Comparison of ENCODE assay signal across 1 cellular context in the genomic region with DNA sequence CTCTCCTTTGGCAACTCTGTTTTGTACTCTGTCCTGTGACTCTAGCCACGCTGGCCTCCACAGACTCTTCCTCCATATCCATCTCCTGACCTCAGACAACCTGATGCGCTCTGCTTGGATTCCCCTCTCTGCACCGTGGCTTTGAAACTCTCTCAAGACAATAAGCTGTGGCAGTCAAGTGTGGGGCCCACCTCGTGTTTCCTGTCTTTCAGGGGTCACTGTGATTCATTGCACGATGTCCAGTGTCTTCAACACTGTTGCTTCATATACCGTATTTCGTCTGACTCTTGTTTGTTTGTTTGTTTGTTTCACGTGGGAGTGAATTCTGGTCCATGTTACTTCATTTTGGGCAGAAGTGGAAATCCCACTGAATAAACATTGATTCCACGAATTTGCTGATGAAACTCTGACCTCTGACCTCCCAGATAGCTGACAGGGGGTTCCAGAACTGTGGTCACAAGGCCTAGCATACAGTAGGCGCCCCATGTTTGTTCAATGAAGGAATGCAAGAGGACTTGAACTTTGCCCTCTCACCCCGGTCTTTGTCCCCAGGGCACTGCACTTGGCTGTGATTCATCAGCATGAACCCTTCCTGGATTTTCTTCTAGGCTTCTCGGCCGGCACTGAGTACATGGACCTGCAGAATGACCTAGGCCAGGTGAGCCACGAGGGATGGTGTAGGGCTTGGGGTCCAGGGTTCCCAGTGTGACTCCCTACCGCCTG.
TF ChIP-seq lines count a peak whose summit lies in the region.

No MANE protein-coding gene starts in this region.

TF ChIP-seq in HepG2, 621 proteins besides CTCF, POLR2A, EP300 and RAD21 (continued from another document and continues in another):
- TF ChIP-seq, protein P1, sequence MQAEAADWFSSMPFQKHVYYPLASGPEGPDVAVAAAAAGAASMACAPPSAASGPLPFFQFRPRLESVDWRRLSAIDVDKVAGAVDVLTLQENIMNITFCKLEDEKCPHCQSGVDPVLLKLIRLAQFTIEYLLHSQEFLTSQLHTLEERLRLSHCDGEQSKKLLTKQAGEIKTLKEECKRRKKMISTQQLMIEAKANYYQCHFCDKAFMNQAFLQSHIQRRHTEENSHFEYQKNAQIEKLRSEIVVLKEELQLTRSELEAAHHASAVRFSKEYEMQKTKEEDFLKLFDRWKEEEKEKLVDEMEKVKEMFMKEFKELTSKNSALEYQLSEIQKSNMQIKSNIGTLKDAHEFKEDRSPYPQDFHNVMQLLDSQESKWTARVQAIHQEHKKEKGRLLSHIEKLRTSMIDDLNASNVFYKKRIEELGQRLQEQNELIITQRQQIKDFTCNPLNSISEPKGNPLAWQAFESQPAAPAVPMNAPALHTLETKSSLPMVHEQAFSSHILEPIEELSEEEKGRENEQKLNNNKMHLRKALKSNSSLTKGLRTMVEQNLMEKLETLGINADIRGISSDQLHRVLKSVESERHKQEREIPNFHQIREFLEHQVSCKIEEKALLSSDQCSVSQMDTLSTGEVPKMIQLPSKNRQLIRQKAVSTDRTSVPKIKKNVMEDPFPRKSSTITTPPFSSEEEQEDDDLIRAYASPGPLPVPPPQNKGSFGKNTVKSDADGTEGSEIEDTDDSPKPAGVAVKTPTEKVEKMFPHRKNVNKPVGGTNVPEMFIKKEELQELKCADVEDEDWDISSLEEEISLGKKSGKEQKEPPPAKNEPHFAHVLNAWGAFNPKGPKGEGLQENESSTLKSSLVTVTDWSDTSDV (CRISPR knock-in tag; IDR thresholded peaks at IDR 0.05), result no peak
- no peak for TF ChIP-seq ZNF841 (CRISPR knock-in tag; IDR thresholded peaks at IDR 0.05; ENCODE audit: borderline replicate concordance)
- no peak for TF ChIP-seq RBM39 (IDR thresholded peaks at IDR 0.05; ENCODE audit: low read depth, low read length, poor library complexity, severe bottlenecking)
- TF ChIP-seq CREB1 (IDR thresholded peaks at IDR 0.05), result no peak
- TF ChIP-seq CREB1 (CRISPR knock-in tag; IDR thresholded peaks at IDR 0.05), result no peak
- TF ChIP-seq, protein P2, sequence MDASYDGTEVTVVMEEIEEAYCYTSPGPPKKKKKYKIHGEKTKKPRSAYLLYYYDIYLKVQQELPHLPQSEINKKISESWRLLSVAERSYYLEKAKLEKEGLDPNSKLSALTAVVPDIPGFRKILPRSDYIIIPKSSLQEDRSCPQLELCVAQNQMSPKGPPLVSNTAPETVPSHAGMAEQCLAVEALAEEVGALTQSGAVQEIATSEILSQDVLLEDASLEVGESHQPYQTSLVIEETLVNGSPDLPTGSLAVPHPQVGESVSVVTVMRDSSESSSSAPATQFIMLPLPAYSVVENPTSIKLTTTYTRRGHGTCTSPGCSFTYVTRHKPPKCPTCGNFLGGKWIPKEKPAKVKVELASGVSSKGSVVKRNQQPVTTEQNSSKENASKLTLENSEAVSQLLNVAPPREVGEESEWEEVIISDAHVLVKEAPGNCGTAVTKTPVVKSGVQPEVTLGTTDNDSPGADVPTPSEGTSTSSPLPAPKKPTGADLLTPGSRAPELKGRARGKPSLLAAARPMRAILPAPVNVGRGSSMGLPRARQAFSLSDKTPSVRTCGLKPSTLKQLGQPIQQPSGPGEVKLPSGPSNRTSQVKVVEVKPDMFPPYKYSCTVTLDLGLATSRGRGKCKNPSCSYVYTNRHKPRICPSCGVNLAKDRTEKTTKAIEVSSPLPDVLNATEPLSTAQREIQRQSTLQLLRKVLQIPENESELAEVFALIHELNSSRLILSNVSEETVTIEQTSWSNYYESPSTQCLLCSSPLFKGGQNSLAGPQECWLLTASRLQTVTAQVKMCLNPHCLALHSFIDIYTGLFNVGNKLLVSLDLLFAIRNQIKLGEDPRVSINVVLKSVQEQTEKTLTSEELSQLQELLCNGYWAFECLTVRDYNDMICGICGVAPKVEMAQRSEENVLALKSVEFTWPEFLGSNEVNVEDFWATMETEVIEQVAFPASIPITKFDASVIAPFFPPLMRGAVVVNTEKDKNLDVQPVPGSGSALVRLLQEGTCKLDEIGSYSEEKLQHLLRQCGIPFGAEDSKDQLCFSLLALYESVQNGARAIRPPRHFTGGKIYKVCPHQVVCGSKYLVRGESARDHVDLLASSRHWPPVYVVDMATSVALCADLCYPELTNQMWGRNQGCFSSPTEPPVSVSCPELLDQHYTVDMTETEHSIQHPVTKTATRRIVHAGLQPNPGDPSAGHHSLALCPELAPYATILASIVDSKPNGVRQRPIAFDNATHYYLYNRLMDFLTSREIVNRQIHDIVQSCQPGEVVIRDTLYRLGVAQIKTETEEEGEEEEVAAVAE (CRISPR knock-in tag; IDR thresholded peaks at IDR 0.05; ENCODE audit: borderline replicate concordance), result no peak
- TF ChIP-seq BRCA1 (CRISPR knock-in tag; IDR thresholded peaks at IDR 0.05), result no peak
- TF ChIP-seq YEATS4 (CRISPR knock-in tag; IDR thresholded peaks at IDR 0.05; ENCODE audit: borderline replicate concordance), result no peak
- no peak for TF ChIP-seq ZNF350 (CRISPR knock-in tag; IDR thresholded peaks at IDR 0.05; ENCODE audit: borderline replicate concordance, low read depth)
- no peak for TF ChIP-seq ZNF510 (CRISPR knock-in tag; IDR thresholded peaks at IDR 0.05; ENCODE audit: low read depth)
- TF ChIP-seq, protein P3, sequence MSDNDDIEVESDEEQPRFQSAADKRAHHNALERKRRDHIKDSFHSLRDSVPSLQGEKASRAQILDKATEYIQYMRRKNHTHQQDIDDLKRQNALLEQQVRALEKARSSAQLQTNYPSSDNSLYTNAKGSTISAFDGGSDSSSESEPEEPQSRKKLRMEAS (IDR thresholded peaks at IDR 0.05), result no peak
- TF ChIP-seq, protein P4, sequence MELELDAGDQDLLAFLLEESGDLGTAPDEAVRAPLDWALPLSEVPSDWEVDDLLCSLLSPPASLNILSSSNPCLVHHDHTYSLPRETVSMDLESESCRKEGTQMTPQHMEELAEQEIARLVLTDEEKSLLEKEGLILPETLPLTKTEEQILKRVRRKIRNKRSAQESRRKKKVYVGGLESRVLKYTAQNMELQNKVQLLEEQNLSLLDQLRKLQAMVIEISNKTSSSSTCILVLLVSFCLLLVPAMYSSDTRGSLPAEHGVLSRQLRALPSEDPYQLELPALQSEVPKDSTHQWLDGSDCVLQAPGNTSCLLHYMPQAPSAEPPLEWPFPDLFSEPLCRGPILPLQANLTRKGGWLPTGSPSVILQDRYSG (CRISPR knock-in tag; IDR thresholded peaks at IDR 0.05), result no peak
- no peak for TF ChIP-seq CAMTA2 (CRISPR knock-in tag; IDR thresholded peaks at IDR 0.05; ENCODE audit: borderline replicate concordance)
- no peak for TF ChIP-seq ZBTB1 (CRISPR knock-in tag; IDR thresholded peaks at IDR 0.05; ENCODE audit: borderline replicate concordance)
- TF ChIP-seq, protein P5, sequence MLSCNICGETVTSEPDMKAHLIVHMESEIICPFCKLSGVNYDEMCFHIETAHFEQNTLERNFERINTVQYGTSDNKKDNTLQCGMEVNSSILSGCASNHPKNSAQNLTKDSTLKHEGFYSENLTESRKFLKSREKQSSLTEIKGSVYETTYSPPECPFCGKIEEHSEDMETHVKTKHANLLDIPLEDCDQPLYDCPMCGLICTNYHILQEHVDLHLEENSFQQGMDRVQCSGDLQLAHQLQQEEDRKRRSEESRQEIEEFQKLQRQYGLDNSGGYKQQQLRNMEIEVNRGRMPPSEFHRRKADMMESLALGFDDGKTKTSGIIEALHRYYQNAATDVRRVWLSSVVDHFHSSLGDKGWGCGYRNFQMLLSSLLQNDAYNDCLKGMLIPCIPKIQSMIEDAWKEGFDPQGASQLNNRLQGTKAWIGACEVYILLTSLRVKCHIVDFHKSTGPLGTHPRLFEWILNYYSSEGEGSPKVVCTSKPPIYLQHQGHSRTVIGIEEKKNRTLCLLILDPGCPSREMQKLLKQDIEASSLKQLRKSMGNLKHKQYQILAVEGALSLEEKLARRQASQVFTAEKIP (CRISPR knock-in tag; IDR thresholded peaks at IDR 0.05; ENCODE audit: borderline replicate concordance), result no peak
- TF ChIP-seq MBNL3 (CRISPR knock-in tag; conservative IDR thresholded peaks at IDR 0.05), result no peak
- TF ChIP-seq LCORL (IDR thresholded peaks at IDR 0.05), result no peak
- TF ChIP-seq LCORL (CRISPR knock-in tag; IDR thresholded peaks at IDR 0.05), result no peak
- peak; percentile 62; the same call in 1 of the 2 replicates for TF ChIP-seq NR2C2 (CRISPR knock-in tag; IDR thresholded peaks at IDR 0.05; ENCODE audit: borderline replicate concordance)
- TF ChIP-seq HNRNPH1 (optimal IDR thresholded peaks at IDR 0.05; ENCODE audit: low read depth, low read length), result no peak
- TF ChIP-seq MIER3 (CRISPR knock-in tag; IDR thresholded peaks at IDR 0.05; ENCODE audit: borderline replicate concordance), result no peak
- TF ChIP-seq ARNT2 (CRISPR knock-in tag; IDR thresholded peaks at IDR 0.05; ENCODE audit: low read depth), result no peak
- no peak for TF ChIP-seq ZFP82 (CRISPR knock-in tag; IDR thresholded peaks at IDR 0.05; ENCODE audit: borderline replicate concordance)
- TF ChIP-seq, protein P6, sequence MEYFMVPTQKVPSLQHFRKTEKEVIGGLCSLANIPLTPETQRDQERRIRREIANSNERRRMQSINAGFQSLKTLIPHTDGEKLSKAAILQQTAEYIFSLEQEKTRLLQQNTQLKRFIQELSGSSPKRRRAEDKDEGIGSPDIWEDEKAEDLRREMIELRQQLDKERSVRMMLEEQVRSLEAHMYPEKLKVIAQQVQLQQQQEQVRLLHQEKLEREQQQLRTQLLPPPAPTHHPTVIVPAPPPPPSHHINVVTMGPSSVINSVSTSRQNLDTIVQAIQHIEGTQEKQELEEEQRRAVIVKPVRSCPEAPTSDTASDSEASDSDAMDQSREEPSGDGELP (IDR thresholded peaks at IDR 0.05; ENCODE audit: borderline replicate concordance, low read depth), result no peak
- TF ChIP-seq ZFY (CRISPR knock-in tag; IDR thresholded peaks at IDR 0.05), result no peak
- peak; percentile 58; the same call in 1 of the 2 replicates for TF ChIP-seq GFI1 (CRISPR knock-in tag; IDR thresholded peaks at IDR 0.05; ENCODE audit: borderline replicate concordance)
- TF ChIP-seq MZF1 (CRISPR knock-in tag; IDR thresholded peaks at IDR 0.05; ENCODE audit: borderline replicate concordance), result no peak
- TF ChIP-seq ZNF251 (CRISPR knock-in tag; IDR thresholded peaks at IDR 0.05), result no peak
- no peak for TF ChIP-seq ZNF616 (CRISPR knock-in tag; IDR thresholded peaks at IDR 0.05; ENCODE audit: low read depth)
- TF ChIP-seq, protein P7, sequence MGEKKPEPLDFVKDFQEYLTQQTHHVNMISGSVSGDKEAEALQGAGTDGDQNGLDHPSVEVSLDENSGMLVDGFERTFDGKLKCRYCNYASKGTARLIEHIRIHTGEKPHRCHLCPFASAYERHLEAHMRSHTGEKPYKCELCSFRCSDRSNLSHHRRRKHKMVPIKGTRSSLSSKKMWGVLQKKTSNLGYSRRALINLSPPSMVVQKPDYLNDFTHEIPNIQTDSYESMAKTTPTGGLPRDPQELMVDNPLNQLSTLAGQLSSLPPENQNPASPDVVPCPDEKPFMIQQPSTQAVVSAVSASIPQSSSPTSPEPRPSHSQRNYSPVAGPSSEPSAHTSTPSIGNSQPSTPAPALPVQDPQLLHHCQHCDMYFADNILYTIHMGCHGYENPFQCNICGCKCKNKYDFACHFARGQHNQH (CRISPR knock-in tag; IDR thresholded peaks at IDR 0.05), result no peak
- no peak for TF ChIP-seq SCMH1 (CRISPR knock-in tag; IDR thresholded peaks at IDR 0.05; ENCODE audit: borderline replicate concordance)
- TF ChIP-seq, protein P8, sequence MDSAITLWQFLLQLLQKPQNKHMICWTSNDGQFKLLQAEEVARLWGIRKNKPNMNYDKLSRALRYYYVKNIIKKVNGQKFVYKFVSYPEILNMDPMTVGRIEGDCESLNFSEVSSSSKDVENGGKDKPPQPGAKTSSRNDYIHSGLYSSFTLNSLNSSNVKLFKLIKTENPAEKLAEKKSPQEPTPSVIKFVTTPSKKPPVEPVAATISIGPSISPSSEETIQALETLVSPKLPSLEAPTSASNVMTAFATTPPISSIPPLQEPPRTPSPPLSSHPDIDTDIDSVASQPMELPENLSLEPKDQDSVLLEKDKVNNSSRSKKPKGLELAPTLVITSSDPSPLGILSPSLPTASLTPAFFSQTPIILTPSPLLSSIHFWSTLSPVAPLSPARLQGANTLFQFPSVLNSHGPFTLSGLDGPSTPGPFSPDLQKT (CRISPR knock-in tag; IDR thresholded peaks at IDR 0.05; ENCODE audit: borderline replicate concordance), result no peak
- TF ChIP-seq, protein P9, sequence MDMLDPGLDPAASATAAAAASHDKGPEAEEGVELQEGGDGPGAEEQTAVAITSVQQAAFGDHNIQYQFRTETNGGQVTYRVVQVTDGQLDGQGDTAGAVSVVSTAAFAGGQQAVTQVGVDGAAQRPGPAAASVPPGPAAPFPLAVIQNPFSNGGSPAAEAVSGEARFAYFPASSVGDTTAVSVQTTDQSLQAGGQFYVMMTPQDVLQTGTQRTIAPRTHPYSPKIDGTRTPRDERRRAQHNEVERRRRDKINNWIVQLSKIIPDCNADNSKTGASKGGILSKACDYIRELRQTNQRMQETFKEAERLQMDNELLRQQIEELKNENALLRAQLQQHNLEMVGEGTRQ (IDR thresholded peaks at IDR 0.05; ENCODE audit: low read depth, low read length), result no peak
- TF ChIP-seq, protein P9 (CRISPR knock-in tag; IDR thresholded peaks at IDR 0.05; ENCODE audit: borderline replicate concordance), result no peak
- no peak for TF ChIP-seq GATAD1 (CRISPR knock-in tag; IDR thresholded peaks at IDR 0.05)
- 0 out of 2 replicates have a peak, but pooled peaks have one; percentile 4 for TF ChIP-seq CEBPB (IDR thresholded peaks at IDR 0.05; ENCODE audit: borderline replicate concordance, low read depth, low read length)
- no peak for TF ChIP-seq SMARCC2 (IDR thresholded peaks at IDR 0.05)
- TF ChIP-seq, protein P10, sequence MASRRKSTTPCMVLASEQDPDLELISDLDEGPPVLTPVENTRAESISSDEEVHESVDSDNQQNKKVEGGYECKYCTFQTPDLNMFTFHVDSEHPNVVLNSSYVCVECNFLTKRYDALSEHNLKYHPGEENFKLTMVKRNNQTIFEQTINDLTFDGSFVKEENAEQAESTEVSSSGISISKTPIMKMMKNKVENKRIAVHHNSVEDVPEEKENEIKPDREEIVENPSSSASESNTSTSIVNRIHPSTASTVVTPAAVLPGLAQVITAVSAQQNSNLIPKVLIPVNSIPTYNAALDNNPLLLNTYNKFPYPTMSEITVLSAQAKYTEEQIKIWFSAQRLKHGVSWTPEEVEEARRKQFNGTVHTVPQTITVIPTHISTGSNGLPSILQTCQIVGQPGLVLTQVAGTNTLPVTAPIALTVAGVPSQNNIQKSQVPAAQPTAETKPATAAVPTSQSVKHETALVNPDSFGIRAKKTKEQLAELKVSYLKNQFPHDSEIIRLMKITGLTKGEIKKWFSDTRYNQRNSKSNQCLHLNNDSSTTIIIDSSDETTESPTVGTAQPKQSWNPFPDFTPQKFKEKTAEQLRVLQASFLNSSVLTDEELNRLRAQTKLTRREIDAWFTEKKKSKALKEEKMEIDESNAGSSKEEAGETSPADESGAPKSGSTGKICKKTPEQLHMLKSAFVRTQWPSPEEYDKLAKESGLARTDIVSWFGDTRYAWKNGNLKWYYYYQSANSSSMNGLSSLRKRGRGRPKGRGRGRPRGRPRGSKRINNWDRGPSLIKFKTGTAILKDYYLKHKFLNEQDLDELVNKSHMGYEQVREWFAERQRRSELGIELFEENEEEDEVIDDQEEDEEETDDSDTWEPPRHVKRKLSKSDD (CRISPR knock-in tag; IDR thresholded peaks at IDR 0.05; ENCODE audit: low read depth), result no peak
- TF ChIP-seq, protein P11, sequence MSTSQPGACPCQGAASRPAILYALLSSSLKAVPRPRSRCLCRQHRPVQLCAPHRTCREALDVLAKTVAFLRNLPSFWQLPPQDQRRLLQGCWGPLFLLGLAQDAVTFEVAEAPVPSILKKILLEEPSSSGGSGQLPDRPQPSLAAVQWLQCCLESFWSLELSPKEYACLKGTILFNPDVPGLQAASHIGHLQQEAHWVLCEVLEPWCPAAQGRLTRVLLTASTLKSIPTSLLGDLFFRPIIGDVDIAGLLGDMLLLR (CRISPR knock-in tag; IDR thresholded peaks at IDR 0.05), result no peak
